Comparison of ENCODE assay signal across 20 cellular contexts in the genomic region with DNA sequence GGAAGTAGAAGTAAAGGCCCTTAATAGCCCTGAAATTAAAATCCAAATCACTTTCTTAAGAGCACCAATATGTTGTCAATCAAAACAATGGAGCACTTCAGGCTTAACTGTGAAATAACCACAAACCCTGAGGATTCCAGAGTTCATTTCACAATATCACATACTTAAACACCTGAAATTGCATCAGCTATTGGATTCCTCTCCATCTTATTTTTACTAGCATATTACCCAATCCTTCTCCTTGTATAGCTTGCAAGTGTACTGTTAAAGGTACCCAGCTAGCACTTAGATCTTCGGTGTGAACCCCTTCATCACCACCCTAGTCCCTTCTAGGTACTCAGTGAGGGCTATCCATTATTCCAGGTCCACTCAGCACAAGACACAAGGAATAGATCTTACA.
"Had no signal": no experiment of that assay in that cellular context is flagged by ENCODE, and none has a peak within 500 bp of the region (broad histone marks: within the 10 kb centered on the region; RNA-seq: fewer than 3 reads in every experiment).

No MANE protein-coding gene starts in this region.

- H2AFZ ChIP-seq: neural progenitor cell had no signal

- H3K9ac ChIP-seq: neural progenitor cell had no signal

- H3K27ac ChIP-seq: cardiac muscle cell, foreskin keratinocyte, left ventricle myocardium inferior, prostate gland had no signal

- H3K4me3 ChIP-seq: cardiac muscle cell, left ventricle myocardium inferior, mucosa of descending colon, neural progenitor cell, prostate gland, smooth muscle cell had no signal

- H3K4me1 ChIP-seq: prostate gland had no signal

- H3K36me3 ChIP-seq: cardiac muscle cell, left ventricle myocardium inferior, prostate gland had no signal

- ATAC-seq: activated CD4-positive, CD25-positive, alpha-beta regulatory T cell treated with anti-CD3 and anti-CD28 coated beads, Interleukin-2, amount 50 U/mL, for 24 hours; effector memory CD8-positive, alpha-beta T cell; foreskin keratinocyte; mucosa of descending colon; right cardiac atrium; stimulated activated naive CD8-positive, alpha-beta T cell treated with anti-CD3 and anti-CD28 coated beads, Interleukin-15, amount 100 ng/mL, for 72 hours had no signal

- DNase-seq: activated CD4-positive, alpha-beta T cell treated with anti-CD3 and anti-CD28 coated beads, Interleukin-2, amount 50 U/mL, for 1 hour; activated CD8-positive, alpha-beta memory T cell treated with anti-CD3 and anti-CD28 coated beads for 24 hours; activated CD8-positive, alpha-beta memory T cell treated with anti-CD3 and anti-CD28 coated beads, Interleukin-2, amount 50 U/mL, for 48 hours; activated effector memory CD4-positive, alpha-beta T cell treated with Interleukin-2 at 50 U/mL for 16 hours; activated naive CD4-positive, alpha-beta T cell treated with anti-CD3 and anti-CD28 coated beads, Interleukin-2, amount 50 U/mL, for 16 hours; activated T-cell treated with anti-CD3 and anti-CD28 coated beads, Interleukin-2, amount 50 U/mL, for 48 hours; effector memory CD8-positive, alpha-beta T cell; head of caudate nucleus; left ventricle myocardium inferior; mucosa of descending colon; naive B cell; right cardiac atrium; stimulated activated CD4-positive, alpha-beta T cell treated with anti-CD3 and anti-CD28 coated beads, Interleukin-4, amount 100 ng/mL, for 1 hour; stimulated activated naive CD8-positive, alpha-beta T cell treated with anti-CD3 and anti-CD28 coated beads, Interleukin-15, amount 100 ng/mL, for 72 hours had no signal

- H3K27me3 ChIP-seq: cardiac muscle cell, foreskin keratinocyte, neural progenitor cell had no signal

- H3K9me3 ChIP-seq: left ventricle myocardium inferior, mucosa of descending colon, prostate gland had no signal

- H3K4me2 ChIP-seq: neural progenitor cell, smooth muscle cell had no signal
